11 cellular contexts compared by ENCODE assay signal in the genomic region with DNA sequence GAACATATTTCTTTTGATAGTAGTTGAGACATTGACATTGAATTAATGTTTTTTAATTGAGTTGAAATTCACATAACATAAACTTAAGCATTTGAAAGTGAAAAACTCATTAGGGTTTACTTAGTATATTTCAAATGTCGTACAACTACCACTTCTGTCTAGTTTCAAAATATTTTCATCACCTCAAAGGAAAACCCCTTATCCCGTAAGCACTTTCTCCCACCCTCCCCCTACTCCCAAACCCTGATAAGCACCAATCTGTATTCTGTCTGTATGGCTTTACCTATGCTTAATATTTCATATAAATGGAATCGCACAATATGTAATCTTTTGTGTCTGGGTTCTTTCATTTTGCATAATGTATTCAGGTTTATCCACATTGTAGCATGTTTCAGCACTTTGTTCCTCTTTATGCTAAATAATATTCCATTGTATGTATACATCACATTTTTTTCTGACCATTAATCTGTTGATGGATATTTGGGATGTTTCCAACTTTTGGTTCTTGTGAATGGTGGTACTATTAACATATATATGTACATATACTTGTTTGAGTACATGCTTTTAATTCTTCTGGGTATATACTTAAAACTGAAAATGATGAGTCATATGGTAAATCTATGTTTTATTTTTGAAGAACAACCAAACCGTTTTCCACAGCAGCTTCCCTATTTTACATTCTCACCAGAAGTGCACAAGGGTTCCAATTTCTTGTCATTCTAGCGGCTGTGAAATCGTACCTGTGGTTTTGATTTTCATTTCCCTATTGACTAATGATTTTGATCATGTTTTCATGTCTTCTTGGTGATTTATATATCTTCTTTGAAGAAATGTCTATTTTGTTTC. TPM values are rescaled to one million over a fixed set of nuclear protein-coding genes. Genes with fewer than 3 reads are reported as not detected.
DNase-seq lines count a peak whose midpoint lies in the region; ATAC-seq lines count a peak whose summit lies in the region.
"Had no signal": no experiment of that assay in that cellular context is flagged by ENCODE, and none has a peak within 500 bp of the region (broad histone marks: within the 10 kb centered on the region; RNA-seq: fewer than 3 reads in every experiment).

No MANE protein-coding gene starts in this region.

- ATAC-seq in activated T-cell treated with anti-CD3 and anti-CD28 coated beads, Interleukin-2, amount 50 U/mL, for 4 hours = peak; percentile 46 to 69
- ATAC-seq in HG02763 (IDR thresholded peaks at IDR 0.05; ENCODE audit: unreplicated experiment) (peak; percentile 47), HG03575 (IDR thresholded peaks at IDR 0.05; ENCODE audit: extremely low read depth, insufficient number of reproducible peaks, low FRiP score, unreplicated experiment) (peak; percentile 48)
- ATAC-seq in stimulated activated naive B cell treated with anti-CD40 and anti-IgM and Interleukin-4, amounts not matched to agents 10 μg/mL and 1 μg/mL and 100 μg/mL, for 72 hours (replicated peaks) = peak; percentile 89 to 95

- no peak for DNase-seq in activated T-cell treated with anti-CD3 and anti-CD28 coated beads, Interleukin-2, amount 50 U/mL, for 4 hours
- DNase-seq in activated T-cell treated with anti-CD3 and anti-CD28 coated beads for 4 hours (no peak), amniotic stem cell (lab: John Stamatoyannopoulos, UW) (no peak), GM03348 (ENCODE audit: low spot score) (no peak)
- DNase-seq in stimulated activated naive B cell treated with anti-CD40 and anti-IgM and Interleukin-4, amounts not matched to agents 10 μg/mL and 1 μg/mL and 100 μg/mL, for 72 hours = peak; percentile 35
- no peak for DNase-seq in activated CD4-positive, alpha-beta T cell treated with anti-CD3 and anti-CD28 coated beads for 4 hours
- DNase-seq: PC-9; stimulated activated CD4-positive, alpha-beta T cell treated with anti-CD3 and anti-CD28 coated beads, Interleukin-2, amount 100 ng/mL, for 48 hours; upper lobe of left lung had no signal

- H3K27ac Mint-ChIP-seq in stimulated activated naive B cell treated with anti-CD40 and anti-IgM and Interleukin-4, amounts not matched to agents 10 μg/mL and 1 μg/mL and 100 μg/mL, for 72 hours = peak overlapping the region; percentile 57

- H3K4me1 Mint-ChIP-seq in activated T-cell treated with anti-CD3 and anti-CD28 coated beads, Interleukin-2, amount 50 U/mL, for 4 hours (ENCODE audit: low read depth) = peaks cover 18% of the 10 kb centered on the region
- H3K4me1 Mint-ChIP-seq in stimulated activated naive B cell treated with anti-CD40 and anti-IgM and Interleukin-4, amounts not matched to agents 10 μg/mL and 1 μg/mL and 100 μg/mL, for 72 hours = peaks cover 9 to 41% of the 10 kb centered on the region in 2 donors

- H3K27me3 Mint-ChIP-seq in activated T-cell treated with anti-CD3 and anti-CD28 coated beads, Interleukin-2, amount 50 U/mL, for 4 hours (ENCODE audit: low read depth) = peaks cover 17% of the 10 kb centered on the region
- no peaks in the 10 kb centered on the region for H3K27me3 Mint-ChIP-seq in stimulated activated naive B cell treated with anti-CD40 and anti-IgM and Interleukin-4, amounts not matched to agents 10 μg/mL and 1 μg/mL and 100 μg/mL, for 72 hours

- H3K36me3 Mint-ChIP-seq in activated T-cell treated with anti-CD3 and anti-CD28 coated beads, Interleukin-2, amount 50 U/mL, for 4 hours (ENCODE audit: insufficient read depth) = no peaks in the 10 kb centered on the region
- H3K36me3 Mint-ChIP-seq in stimulated activated naive B cell treated with anti-CD40 and anti-IgM and Interleukin-4, amounts not matched to agents 10 μg/mL and 1 μg/mL and 100 μg/mL, for 72 hours = no peaks in the 10 kb centered on the region

- no peak overlapping the region for H3K4me3 Mint-ChIP-seq in activated T-cell treated with anti-CD3 and anti-CD28 coated beads, Interleukin-2, amount 50 U/mL, for 4 hours
- peak overlapping the region; percentile 40 to 58 for H3K4me3 Mint-ChIP-seq in stimulated activated naive B cell treated with anti-CD40 and anti-IgM and Interleukin-4, amounts not matched to agents 10 μg/mL and 1 μg/mL and 100 μg/mL, for 72 hours

- H3K9me3 Mint-ChIP-seq in activated T-cell treated with anti-CD3 and anti-CD28 coated beads, Interleukin-2, amount 50 U/mL, for 4 hours = peaks cover 4% of the 10 kb centered on the region
- H3K9me3 Mint-ChIP-seq in stimulated activated naive B cell treated with anti-CD40 and anti-IgM and Interleukin-4, amounts not matched to agents 10 μg/mL and 1 μg/mL and 100 μg/mL, for 72 hours = no peaks in the 10 kb centered on the region

RNA-seq across cellular contexts. Expression of gene STARD3NL, which starts 6.3 kb away (rescaled TPM):
- total RNA-seq in activated T-cell treated with anti-CD3 and anti-CD28 coated beads, Interleukin-2, amount 50 U/mL, for 4 hours = 10 to 100 TPM; 30.2 to 31.3 (median 30.7) TPM
